8 cellular contexts compared by ENCODE assay signal in genomic region chr3:50587806-50588758, GRCh38. TPM values are rescaled to one million over a fixed set of nuclear protein-coding genes. Genes with fewer than 3 reads are reported as not detected.
DNase-seq lines count a peak whose midpoint lies in the region; ATAC-seq and TF ChIP-seq lines count a peak whose summit lies in the region.

No MANE protein-coding gene starts in this region.

- WGBS in upper lobe of left lung, 2 donors = 57 to 65% methylated on average over 14 to 17 of the region's 17 CpGs

- DNase-seq in GM13976 (ENCODE audit: low spot score) (peak; percentile 57), PC-3 (no peak), activated gamma-delta T cell (lab: John Stamatoyannopoulos, UW) (peak; percentile 56), upper lobe of left lung (no peak), HK-2 (ENCODE audit: unreplicated experiment) (no peak), GM13977 (ENCODE audit: low spot score) (no peak), hypothalamus (lab: John Stamatoyannopoulos, UW) (no peak)

- TF ChIP-seq EP300 in upper lobe of left lung (IDR thresholded peaks at IDR 0.05) = no peak

- no peaks in the 10 kb centered on the region for H3K9me3 ChIP-seq in PC-3 (ENCODE audit: low read length)
- no peaks in the 10 kb centered on the region for H3K9me3 ChIP-seq in skeletal muscle tissue (ENCODE audit: control insufficient read depth in 3 of 3, low read length in 3 of 3)
- H3K9me3 ChIP-seq in upper lobe of left lung = no peaks in the 10 kb centered on the region

- TSS peak; percentile 1 for BruUV-seq in PC-3 (replicated peaks; lab: Mats Ljungman, UMichigan)

- intact Hi-C loops in PC-3 (cut with micrococcal nuclease) = no loop called here

- no peak overlapping the region for H2AFZ ChIP-seq in PC-3 (ENCODE audit: low read length)

- POLR2A ChIA-PET in PC-3 (lab: Charles Lee; ENCODE audit: unreplicated experiment) = no interaction called here

- TF ChIP-seq POLR2A in upper lobe of left lung (IDR thresholded peaks at IDR 0.05) = no peak

- no peak overlapping the region for H3K4me3 ChIP-seq in PC-3 (ENCODE audit: low read length)
- no peak overlapping the region for H3K4me3 ChIP-seq in skeletal muscle tissue (ENCODE audit: low read length in 3 of 3)
- H3K4me3 ChIP-seq in upper lobe of left lung = no peak overlapping the region

- H4K20me1 ChIP-seq in PC-3 (ENCODE audit: low read length) = no peaks in the 10 kb centered on the region

- H3K9ac ChIP-seq in PC-3 (ENCODE audit: low read length) (no peak overlapping the region), skeletal muscle tissue (ENCODE audit: low read depth in 1 of 3, low read length in 3 of 3) (peak overlapping the region in 2 of 3 donors; percentile 40 to 65)

- H3K36me3 ChIP-seq in PC-3 (ENCODE audit: low read depth, low read length) (no peaks in the 10 kb centered on the region), skeletal muscle tissue (ENCODE audit: control insufficient read depth in 3 of 3, insufficient read depth in 3 of 3, low read length in 3 of 3) (no peaks in the 10 kb centered on the region), upper lobe of left lung (no peaks in the 10 kb centered on the region)

- no peak overlapping the region for H3K4me2 ChIP-seq in PC-3 (ENCODE audit: low read length)

- H3K27ac ChIP-seq in PC-3 (ENCODE audit: low read length) (no peak overlapping the region), skeletal muscle tissue (ENCODE audit: low read depth, low read length) (peak overlapping the region; percentile 15), upper lobe of left lung (peak overlapping the region in 2 of 4 donors; percentile 4 to 93)

- H3K9me2 ChIP-seq in PC-3 (replicated peaks; ENCODE audit: low read length) = no peaks in the 10 kb centered on the region

- H3K4me1 ChIP-seq in PC-3 (ENCODE audit: insufficient read depth, low read length) (peaks cover 2% of the 10 kb centered on the region; the same call in 1 of the 2 replicates), skeletal muscle tissue (ENCODE audit: control insufficient read depth in 3 of 3, insufficient read depth in 3 of 3, low read length in 3 of 3) (peaks cover 73 to 85% (median 75%) of the 10 kb centered on the region in 3 donors), upper lobe of left lung (peaks cover 35 to 76% (median 48%) of the 10 kb centered on the region in 4 donors)

- ATAC-seq in PC-3 = no peak
- ATAC-seq in upper lobe of left lung (ENCODE audit: low FRiP score in 2 of 2) = no peak

- TF ChIP-seq CTCF in GM13976 (IDR thresholded peaks at IDR 0.05; ENCODE audit: borderline replicate concordance, control extremely low read depth, extremely low read depth, insufficient read depth, missing control alignments) = no peak
- no peak for TF ChIP-seq CTCF in PC-3 (conservative IDR thresholded peaks at IDR 0.05; ENCODE audit: low read depth, low read length)
- TF ChIP-seq CTCF in upper lobe of left lung (IDR thresholded peaks at IDR 0.05) = no peak
- TF ChIP-seq CTCF in GM13977 (IDR thresholded peaks at IDR 0.05; ENCODE audit: extremely low read depth, insufficient read depth, missing control alignments) = no peak

- no peaks in the 10 kb centered on the region for H3K79me2 ChIP-seq in PC-3 (ENCODE audit: low read length)

- H3K27me3 ChIP-seq in PC-3 (ENCODE audit: low read length) (no peaks in the 10 kb centered on the region), skeletal muscle tissue (ENCODE audit: control insufficient read depth in 3 of 3, insufficient read depth in 3 of 3, low read length in 3 of 3) (no peaks in the 10 kb centered on the region), upper lobe of left lung (no peaks in the 10 kb centered on the region)

- no peaks in the 10 kb centered on the region for H3F3A ChIP-seq in PC-3 (ENCODE audit: low read length, unreplicated experiment)

- CTCF ChIA-PET in PC-3 (lab: Charles Lee) = no interaction called here

- in situ Hi-C loops in GM13976 (cut with MboI; ENCODE audit: low sequenced_read_pairs, unreplicated experiment) (no loop called here), GM13977 (cut with MboI; ENCODE audit: low pct_unique_long_range_greater_than_20kb, low sequenced_read_pairs, unreplicated experiment) (no loop called here)

RNA-seq across cellular contexts. Expression of gene HEMK1, which starts 18.8 kb away (rescaled TPM):
- total RNA-seq in PC-3 (2014; rRNA removed) = 20.3 and 22.2 TPM in 2 replicates
- total RNA-seq in skeletal muscle tissue = 7.8 TPM
- total RNA-seq in upper lobe of left lung = 10 to 100 TPM in 3 of 6 donors, 1 to 10 TPM in 3; 5.0 to 25.3 (median 9.6) TPM

RNA-seq across cellular contexts. Expression of gene C3orf18, which starts 20.5 kb away (rescaled TPM):
- total RNA-seq in PC-3 (2014; rRNA removed) (31.2 and 33.9 TPM in 2 replicates), skeletal muscle tissue (11.5 TPM), upper lobe of left lung (1 to 10 TPM; 4.7 to 7.5 (median 5.7) TPM)

RNA-seq across cellular contexts. Expression of gene CISH, which starts 23.5 kb away (rescaled TPM):
- total RNA-seq in PC-3 (2014; rRNA removed) (1.6 and 2.3 TPM in 2 replicates), skeletal muscle tissue (4.7 TPM), upper lobe of left lung (10 to 100 TPM; 35.8 to 66.9 (median 43.1) TPM)

RNA-seq across cellular contexts. Expression of gene MAPKAPK3, which starts 28.9 kb away (rescaled TPM):
- 142 and 174 TPM in 2 replicates for total RNA-seq in PC-3 (2014; rRNA removed)
- total RNA-seq in skeletal muscle tissue = 20.9 TPM
- total RNA-seq in upper lobe of left lung = 100 to 1,000 TPM in 1 of 6 donors, 10 to 100 TPM in 5; 30.2 to 102 (median 70.1) TPM

Comparison
In these comparisons a context has a peak if more than half of its experiments do, and no peak if none do; other contexts are left out.
1. DNase-seq: peak in GM13976 (single experiment) and activated gamma-delta T cell (single experiment); none in PC-3 (single experiment), upper lobe of left lung (0 of 2), HK-2 (single experiment), GM13977 (single experiment) and hypothalamus (0 of 51).